1 cellular context compared by ENCODE assay signal in the genomic region with DNA sequence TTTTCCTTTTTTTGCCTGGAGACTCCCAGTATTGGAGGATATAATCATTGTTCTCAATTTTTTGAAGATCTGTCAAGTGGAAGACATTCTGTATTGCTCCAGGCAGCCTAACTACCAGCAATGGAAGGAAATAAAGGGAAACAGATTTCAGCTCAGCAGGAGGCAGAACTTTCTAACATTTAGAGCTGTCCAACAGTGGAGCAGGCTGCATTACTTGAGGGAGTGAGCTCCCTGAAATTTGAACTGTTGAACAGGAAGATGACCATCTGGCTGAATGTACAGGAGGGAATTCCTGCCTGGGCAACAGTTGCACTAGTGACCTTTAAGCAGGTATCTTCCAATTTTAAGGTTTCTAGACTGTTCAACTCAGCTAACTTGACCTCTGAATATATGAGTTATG.
TF ChIP-seq lines count a peak whose summit lies in the region.

No MANE protein-coding gene starts in this region.

TF ChIP-seq in HCT116, 20 proteins besides CTCF, POLR2A, EP300 and RAD21 (continued from another document):
- TF ChIP-seq, protein P1, sequence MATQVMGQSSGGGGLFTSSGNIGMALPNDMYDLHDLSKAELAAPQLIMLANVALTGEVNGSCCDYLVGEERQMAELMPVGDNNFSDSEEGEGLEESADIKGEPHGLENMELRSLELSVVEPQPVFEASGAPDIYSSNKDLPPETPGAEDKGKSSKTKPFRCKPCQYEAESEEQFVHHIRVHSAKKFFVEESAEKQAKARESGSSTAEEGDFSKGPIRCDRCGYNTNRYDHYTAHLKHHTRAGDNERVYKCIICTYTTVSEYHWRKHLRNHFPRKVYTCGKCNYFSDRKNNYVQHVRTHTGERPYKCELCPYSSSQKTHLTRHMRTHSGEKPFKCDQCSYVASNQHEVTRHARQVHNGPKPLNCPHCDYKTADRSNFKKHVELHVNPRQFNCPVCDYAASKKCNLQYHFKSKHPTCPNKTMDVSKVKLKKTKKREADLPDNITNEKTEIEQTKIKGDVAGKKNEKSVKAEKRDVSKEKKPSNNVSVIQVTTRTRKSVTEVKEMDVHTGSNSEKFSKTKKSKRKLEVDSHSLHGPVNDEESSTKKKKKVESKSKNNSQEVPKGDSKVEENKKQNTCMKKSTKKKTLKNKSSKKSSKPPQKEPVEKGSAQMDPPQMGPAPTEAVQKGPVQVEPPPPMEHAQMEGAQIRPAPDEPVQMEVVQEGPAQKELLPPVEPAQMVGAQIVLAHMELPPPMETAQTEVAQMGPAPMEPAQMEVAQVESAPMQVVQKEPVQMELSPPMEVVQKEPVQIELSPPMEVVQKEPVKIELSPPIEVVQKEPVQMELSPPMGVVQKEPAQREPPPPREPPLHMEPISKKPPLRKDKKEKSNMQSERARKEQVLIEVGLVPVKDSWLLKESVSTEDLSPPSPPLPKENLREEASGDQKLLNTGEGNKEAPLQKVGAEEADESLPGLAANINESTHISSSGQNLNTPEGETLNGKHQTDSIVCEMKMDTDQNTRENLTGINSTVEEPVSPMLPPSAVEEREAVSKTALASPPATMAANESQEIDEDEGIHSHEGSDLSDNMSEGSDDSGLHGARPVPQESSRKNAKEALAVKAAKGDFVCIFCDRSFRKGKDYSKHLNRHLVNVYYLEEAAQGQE (IDR thresholded peaks at IDR 0.05; ENCODE audit: low read depth): no peak
- TF ChIP-seq JUND (IDR thresholded peaks at IDR 0.05) (no peak), SP1 (IDR thresholded peaks at IDR 0.05; ENCODE audit: low read depth) (no peak), YY1 (IDR thresholded peaks at IDR 0.05; ENCODE audit: extremely low read depth, insufficient replicate concordance, low read depth, low read length) (no peak), EZH2phosphoT487 (IDR thresholded peaks at IDR 0.05; ENCODE audit: borderline replicate concordance) (no peak), SRF (IDR thresholded peaks at IDR 0.05; ENCODE audit: low read depth) (no peak), CEBPB (IDR thresholded peaks at IDR 0.05; ENCODE audit: low read depth) (no peak), EGR1 (IDR thresholded peaks at IDR 0.05; ENCODE audit: low read depth) (no peak), CBX3 (IDR thresholded peaks at IDR 0.05; ENCODE audit: low read depth) (no peak), EZH2 (IDR thresholded peaks at IDR 0.05) (no peak)
- TF ChIP-seq, protein P2, sequence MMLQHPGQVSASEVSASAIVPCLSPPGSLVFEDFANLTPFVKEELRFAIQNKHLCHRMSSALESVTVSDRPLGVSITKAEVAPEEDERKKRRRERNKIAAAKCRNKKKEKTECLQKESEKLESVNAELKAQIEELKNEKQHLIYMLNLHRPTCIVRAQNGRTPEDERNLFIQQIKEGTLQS (IDR thresholded peaks at IDR 0.05): no peak
- TF ChIP-seq, protein P3, sequence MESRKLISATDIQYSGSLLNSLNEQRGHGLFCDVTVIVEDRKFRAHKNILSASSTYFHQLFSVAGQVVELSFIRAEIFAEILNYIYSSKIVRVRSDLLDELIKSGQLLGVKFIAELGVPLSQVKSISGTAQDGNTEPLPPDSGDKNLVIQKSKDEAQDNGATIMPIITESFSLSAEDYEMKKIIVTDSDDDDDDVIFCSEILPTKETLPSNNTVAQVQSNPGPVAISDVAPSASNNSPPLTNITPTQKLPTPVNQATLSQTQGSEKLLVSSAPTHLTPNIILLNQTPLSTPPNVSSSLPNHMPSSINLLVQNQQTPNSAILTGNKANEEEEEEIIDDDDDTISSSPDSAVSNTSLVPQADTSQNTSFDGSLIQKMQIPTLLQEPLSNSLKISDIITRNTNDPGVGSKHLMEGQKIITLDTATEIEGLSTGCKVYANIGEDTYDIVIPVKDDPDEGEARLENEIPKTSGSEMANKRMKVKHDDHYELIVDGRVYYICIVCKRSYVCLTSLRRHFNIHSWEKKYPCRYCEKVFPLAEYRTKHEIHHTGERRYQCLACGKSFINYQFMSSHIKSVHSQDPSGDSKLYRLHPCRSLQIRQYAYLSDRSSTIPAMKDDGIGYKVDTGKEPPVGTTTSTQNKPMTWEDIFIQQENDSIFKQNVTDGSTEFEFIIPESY (IDR thresholded peaks at IDR 0.05; ENCODE audit: extremely low read depth, insufficient replicate concordance, low read length): no peak
TF ChIP-seq in HCT116: peak in this region for 0.
